In genomic region chr10:11539191-11539868, GRCh38 we compare ENCODE assay signal across 9 cellular contexts.
A peak's percentile ranks its signal among the peaks of the same experiment; 100 is the strongest.
DNase-seq lines count a peak whose midpoint lies in the region; ATAC-seq, FAIRE-seq and TF ChIP-seq lines count a peak whose summit lies in the region.
"Had no signal": no experiment of that assay in that cellular context is flagged by ENCODE, and none has a peak within 500 bp of the region (broad histone marks: within the 10 kb centered on the region; RNA-seq: fewer than 3 reads in every experiment).

No MANE protein-coding gene starts in this region.

- FAIRE-seq in GM12892 (lab: Jason Lieb, UNC): peak; percentile 76
- FAIRE-seq in islet of Langerhans (lab: Jason Lieb, UNC): peak; percentile 84

- no peaks in the 10 kb centered on the region for H3K27me3 ChIP-seq in RWPE2 (ENCODE audit: insufficient read depth, poor library complexity, severe bottlenecking)

- no peak for TF ChIP-seq POLR2A in GM12892 (IDR thresholded peaks at IDR 0.05; ENCODE audit: low read depth, low read length)

- no peak overlapping the region for H3K27ac ChIP-seq in RWPE2 (ENCODE audit: poor library complexity, severe bottlenecking)
- H3K27ac ChIP-seq: KMS-11 had no signal

- H3K9me3 ChIP-seq in RWPE2 (ENCODE audit: severe bottlenecking): no peaks in the 10 kb centered on the region

- DNase-seq in AG10803 (ENCODE audit: low read depth) (peak; percentile 50), GM12892 (ENCODE audit: insufficient read length) (no peak), RWPE2 (ENCODE audit: low spot score) (no peak), NCI-H446 (lab: John Stamatoyannopoulos, UW) (no peak), T-helper 2 cell (no peak)

- ATAC-seq in RWPE2 (ENCODE audit: low read depth): peak; percentile 72
- no peak for ATAC-seq in HG03159 (IDR thresholded peaks at IDR 0.05; ENCODE audit: unreplicated experiment)
- no peak for ATAC-seq in HG03442 (IDR thresholded peaks at IDR 0.05; ENCODE audit: unreplicated experiment)

- H3K4me1 ChIP-seq in RWPE2 (ENCODE audit: insufficient read depth, poor library complexity, severe bottlenecking): peaks cover 14% of the 10 kb centered on the region

- no peaks in the 10 kb centered on the region for H3K36me3 ChIP-seq in RWPE2 (ENCODE audit: low read depth)

- no peak overlapping the region for H3K4me3 ChIP-seq in AG10803 (ENCODE audit: low read length)
- no peak overlapping the region for H3K4me3 ChIP-seq in RWPE2 (ENCODE audit: severe bottlenecking)

- TF ChIP-seq CTCF in AG10803 (conservative IDR thresholded peaks at IDR 0.05; ENCODE audit: low read length) (no peak), RWPE2 (IDR thresholded peaks at IDR 0.05; ENCODE audit: poor library complexity, severe bottlenecking) (no peak)
